Comparison of ENCODE assay signal across 8 cellular contexts in the genomic region with DNA sequence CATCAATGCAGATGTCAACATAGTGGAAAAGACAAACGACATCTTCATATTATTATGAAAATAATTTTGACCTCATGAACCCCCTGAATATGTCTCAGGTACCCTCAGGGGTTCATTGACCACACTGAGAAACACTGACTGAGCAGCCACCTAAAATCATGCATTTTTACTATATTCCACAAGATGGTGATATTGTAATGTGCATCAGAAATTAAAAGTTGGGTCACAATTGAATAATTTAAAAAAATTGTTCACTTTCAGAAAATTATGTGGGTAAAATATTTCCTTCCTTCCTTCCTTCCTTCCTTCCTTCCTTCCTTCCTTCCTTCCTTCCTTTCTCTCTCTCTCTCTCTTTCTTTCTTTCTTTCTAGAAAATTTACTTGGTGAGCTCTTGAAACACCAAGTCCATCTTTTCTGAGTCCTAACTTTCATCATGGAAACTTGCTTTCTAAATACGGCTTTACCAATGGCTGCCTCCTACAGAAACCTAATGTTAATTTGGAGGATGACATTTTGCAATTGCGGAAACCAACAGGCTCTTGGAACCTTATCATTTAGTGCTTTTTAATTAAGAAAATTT.
DNase-seq lines count a peak whose midpoint lies in the region; ATAC-seq and TF ChIP-seq lines count a peak whose summit lies in the region.

No MANE protein-coding gene starts in this region.

- H3K27ac ChIP-seq in KOPT-K1 (ENCODE audit: low read depth, low read length, poor library complexity, severe bottlenecking) (peak overlapping the region; percentile 65), mammary epithelial cell (ENCODE audit: insufficient read depth, low read depth, low read length) (no peak overlapping the region), neutrophil (no peak overlapping the region)

- peaks cover 0 to 4% of the 10 kb centered on the region in 2 donors for H3K9me3 Mint-ChIP-seq in stimulated activated naive B cell treated with anti-CD40 and anti-IgM and Interleukin-4, amounts not matched to agents 10 μg/mL and 1 μg/mL and 100 μg/mL, for 72 hours

- H3K9me3 ChIP-seq in KOPT-K1 (ENCODE audit: insufficient read depth, low read length, poor library complexity, severe bottlenecking), result peaks cover 17% of the 10 kb centered on the region
- no peaks in the 10 kb centered on the region for H3K9me3 ChIP-seq in mammary epithelial cell (replicated peaks; ENCODE audit: insufficient read depth, low read length)
- no peaks in the 10 kb centered on the region for H3K9me3 ChIP-seq in neutrophil

- H3K4me3 ChIP-seq in mammary epithelial cell (replicated peaks in 1 of 3; ENCODE audit: insufficient read depth in 1 of 3, low read depth in 2 of 3, low read length in 3 of 3) (no peak overlapping the region), neutrophil (ENCODE audit: low read depth in 1 of 2, low read length in 1 of 2) (no peak overlapping the region)

- H3K4me2 ChIP-seq in mammary epithelial cell (ENCODE audit: insufficient read depth, low read depth, low read length), result no peak overlapping the region

- intact Hi-C loops in mammary epithelial cell (cut with micrococcal nuclease), result loop anchor here (1.0 to 10.0 kb wide), 3 partner anchors 331 to 899 kb away; no protein-coding TSS in a partner anchor

- H4K20me1 ChIP-seq in mammary epithelial cell (ENCODE audit: insufficient read depth, low read length), result no peaks in the 10 kb centered on the region

- H3K36me3 ChIP-seq in KOPT-K1 (ENCODE audit: insufficient read depth, low read length), result no peaks in the 10 kb centered on the region
- H3K36me3 ChIP-seq in mammary epithelial cell (ENCODE audit: insufficient read depth, low read length), result no peaks in the 10 kb centered on the region
- no peaks in the 10 kb centered on the region for H3K36me3 ChIP-seq in neutrophil

- H3K27me3 ChIP-seq in mammary epithelial cell (ENCODE audit: insufficient read depth, low read length), result no peaks in the 10 kb centered on the region
- H3K27me3 ChIP-seq in neutrophil, result no peaks in the 10 kb centered on the region

- H3K27me3 Mint-ChIP-seq in stimulated activated naive B cell treated with anti-CD40 and anti-IgM and Interleukin-4, amounts not matched to agents 10 μg/mL and 1 μg/mL and 100 μg/mL, for 72 hours, result no peaks in the 10 kb centered on the region

- H3K4me1 ChIP-seq in mammary epithelial cell (ENCODE audit: insufficient read depth, low read length) (no peaks in the 10 kb centered on the region), neutrophil (ENCODE audit: control insufficient read depth in 1 of 2, insufficient read depth in 1 of 2, low read depth in 1 of 2, low read length in 1 of 2) (no peaks in the 10 kb centered on the region)

- H3K4me3 Mint-ChIP-seq in stimulated activated naive B cell treated with anti-CD40 and anti-IgM and Interleukin-4, amounts not matched to agents 10 μg/mL and 1 μg/mL and 100 μg/mL, for 72 hours, result no peak overlapping the region

- H3K36me3 Mint-ChIP-seq in stimulated activated naive B cell treated with anti-CD40 and anti-IgM and Interleukin-4, amounts not matched to agents 10 μg/mL and 1 μg/mL and 100 μg/mL, for 72 hours, result peaks cover 0 to 3% of the 10 kb centered on the region in 2 donors

- WGBS in mammary epithelial cell (ENCODE audit: low coverage, missing lambda C conversion rate), result 34% methylated on average over 3 of the region's 3 CpGs

- H2AFZ ChIP-seq in mammary epithelial cell (ENCODE audit: low read depth, low read length), result no peak overlapping the region

- no peak overlapping the region for H3K9ac ChIP-seq in mammary epithelial cell (ENCODE audit: insufficient read depth, low read length)

- TF ChIP-seq CTCF in mammary epithelial cell (conservative IDR thresholded peaks at IDR 0.05 in 1 of 2, IDR thresholded peaks at IDR 0.05 in 1 of 2; ENCODE audit: extremely low read depth in 1 of 2, insufficient read depth in 1 of 2, low read depth in 1 of 2, low read length in 2 of 2), result peak; percentile 40 to 47
- peak; percentile 44 for TF ChIP-seq CTCF in neutrophil (IDR thresholded peaks at IDR 0.05)

- CTCF ChIA-PET in mammary epithelial cell (lab: Charles Lee; ENCODE audit: low non-redundant PET), result no interaction called here

- ATAC-seq in GM19328 (IDR thresholded peaks at IDR 0.05; ENCODE audit: unreplicated experiment), result no peak
- no peak for ATAC-seq in stimulated activated naive B cell treated with anti-CD40 and anti-IgM and Interleukin-4, amounts not matched to agents 10 μg/mL and 1 μg/mL and 100 μg/mL, for 72 hours (replicated peaks)
- ATAC-seq in HG02759 (IDR thresholded peaks at IDR 0.05; ENCODE audit: unreplicated experiment), result no peak
- ATAC-seq in activated CD4-positive, CD25-positive, alpha-beta regulatory T cell treated with anti-CD3 and anti-CD28 coated beads, Interleukin-2, amount 50 U/mL, for 24 hours, result no peak

- BruUV-seq in mammary epithelial cell (replicated peaks; lab: Mats Ljungman, UMichigan), result no TSS peak

- DNase-seq in DMS53 (lab: John Stamatoyannopoulos, UW) (peak; percentile 29), mammary epithelial cell (no peak)
- no peak for DNase-seq in stimulated activated naive B cell treated with anti-CD40 and anti-IgM and Interleukin-4, amounts not matched to agents 10 μg/mL and 1 μg/mL and 100 μg/mL, for 72 hours

- no peak overlapping the region for H3K27ac Mint-ChIP-seq in stimulated activated naive B cell treated with anti-CD40 and anti-IgM and Interleukin-4, amounts not matched to agents 10 μg/mL and 1 μg/mL and 100 μg/mL, for 72 hours

- peaks cover 5 to 19% of the 10 kb centered on the region in 2 donors for H3K4me1 Mint-ChIP-seq in stimulated activated naive B cell treated with anti-CD40 and anti-IgM and Interleukin-4, amounts not matched to agents 10 μg/mL and 1 μg/mL and 100 μg/mL, for 72 hours

- no peaks in the 10 kb centered on the region for H3K79me2 ChIP-seq in mammary epithelial cell (ENCODE audit: insufficient read depth, low read length)

- dilution Hi-C loops in mammary epithelial cell (cut with HindIII; ENCODE audit: low sequenced_read_pairs), result no loop called here

- in situ Hi-C loops in mammary epithelial cell (cut with MboI; ENCODE audit: low sequenced_read_pairs in 2 of 2), result loop anchor here in 1 of 2 donors (25.0 kb wide), 1 partner anchor 532 kb away; no protein-coding TSS in a partner anchor
